8 cellular contexts compared by ENCODE assay signal in the genomic region with DNA sequence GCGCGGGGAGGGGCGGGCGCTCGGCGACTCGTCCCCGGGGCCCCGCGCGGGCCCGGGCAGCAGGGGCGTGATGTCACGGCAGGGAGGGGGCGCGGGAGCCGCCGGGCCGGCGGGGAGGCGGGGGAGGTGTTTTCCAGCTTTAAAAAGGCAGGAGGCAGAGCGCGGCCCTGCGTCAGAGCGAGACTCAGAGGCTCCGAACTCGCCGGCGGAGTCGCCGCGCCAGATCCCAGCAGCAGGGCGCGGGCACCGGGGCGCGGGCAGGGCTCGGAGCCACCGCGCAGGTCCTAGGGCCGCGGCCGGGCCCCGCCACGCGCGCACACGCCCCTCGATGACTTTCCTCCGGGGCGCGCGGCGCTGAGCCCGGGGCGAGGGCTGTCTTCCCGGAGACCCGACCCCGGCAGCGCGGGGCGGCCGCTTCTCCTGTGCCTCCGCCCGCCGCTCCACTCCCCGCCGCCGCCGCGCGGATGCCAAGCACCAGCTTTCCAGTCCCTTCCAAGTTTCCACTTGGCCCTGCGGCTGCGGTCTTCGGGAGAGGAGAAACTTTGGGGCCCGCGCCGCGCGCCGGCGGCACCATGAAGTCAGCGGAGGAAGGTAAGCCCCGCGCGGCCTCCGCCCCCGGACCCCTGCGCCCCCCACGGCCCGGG. TPM values are rescaled to one million over a fixed set of nuclear protein-coding genes. Genes with fewer than 3 reads are reported as not detected.
A peak's percentile ranks its signal among the peaks of the same experiment; 100 is the strongest.
DNase-seq lines count a peak whose midpoint lies in the region; ATAC-seq and TF ChIP-seq lines count a peak whose summit lies in the region.

Gene NFATC1, plus strand, starts transcription at position 170 of the 644 bp plus-strand sequence. Its CDS starts 295 bp downstream, at position 465.

- BruUV-seq in Caco-2 (replicated peaks; lab: Mats Ljungman, UMichigan), result no TSS peak

- H3K27ac ChIP-seq in hepatocyte (peak within 1 kb of the TSS; percentile 67), skeletal muscle tissue (ENCODE audit: low read depth, low read length) (peak within 1 kb of the TSS; percentile 97)

- intact Hi-C loops in Caco-2 (cut with micrococcal nuclease; ENCODE audit: unreplicated experiment), result no loop called here

- H2AFZ ChIP-seq in hepatocyte, result peak within 1 kb of the TSS; percentile 68

- no peak for TF ChIP-seq CTCF in Caco-2 (IDR thresholded peaks at IDR 0.05; ENCODE audit: insufficient read depth in 1 of 2, low read depth in 1 of 2, low read length in 1 of 2, severe bottlenecking in 1 of 2, unreplicated experiment in 1 of 2)
- TF ChIP-seq CTCF in hepatocyte (IDR thresholded peaks at IDR 0.05; ENCODE audit: poor library complexity), result no peak

- H3K27me3 ChIP-seq in Caco-2 (replicated peaks; ENCODE audit: control insufficient read depth, insufficient read depth, low read length) (no peaks in the 10 kb centered on the region), hepatocyte (peaks cover 63% of the 10 kb centered on the region), skeletal muscle tissue (ENCODE audit: control insufficient read depth in 3 of 3, insufficient read depth in 3 of 3, low read length in 3 of 3) (peaks cover 0 to 3% (median 0%) of the 10 kb centered on the region in 3 donors)

- no peaks in the 10 kb centered on the region for H3K36me3 Mint-ChIP-seq in Caco-2 (ENCODE audit: insufficient read depth, unreplicated experiment)

- H3K9me3 ChIP-seq in Caco-2, result no peaks in the 10 kb centered on the region
- H3K9me3 ChIP-seq in hepatocyte (ENCODE audit: low read depth), result no peaks in the 10 kb centered on the region
- no peaks in the 10 kb centered on the region for H3K9me3 ChIP-seq in skeletal muscle tissue (ENCODE audit: control insufficient read depth in 3 of 3, low read length in 3 of 3)

- peak within 1 kb of the TSS; percentile 93 for H3K4me2 ChIP-seq in hepatocyte

- H3K27ac Mint-ChIP-seq in Caco-2 (ENCODE audit: unreplicated experiment), result no peak within 1 kb of the TSS

- H3K9ac ChIP-seq in skeletal muscle tissue (ENCODE audit: low read depth in 1 of 3, low read length in 3 of 3), result peak within 1 kb of the TSS; percentile 57 to 80 (median 79)

- POLR2A ChIA-PET in Caco-2 (lab: Charles Lee), result no interaction called here

- H3K4me1 ChIP-seq in Caco-2 (no peaks in the 10 kb centered on the region), hepatocyte (ENCODE audit: insufficient read depth) (peaks cover 25% of the 10 kb centered on the region), skeletal muscle tissue (ENCODE audit: control insufficient read depth in 3 of 3, insufficient read depth in 3 of 3, low read length in 3 of 3) (peaks cover 18 to 34% (median 20%) of the 10 kb centered on the region in 3 donors)

- peaks cover 8% of the 10 kb centered on the region for H3K27me3 Mint-ChIP-seq in Caco-2 (ENCODE audit: insufficient read depth, unreplicated experiment)

- no peaks in the 10 kb centered on the region for H3K36me3 ChIP-seq in Caco-2 (ENCODE audit: control insufficient read depth, insufficient read depth, low read length)
- H3K36me3 ChIP-seq in hepatocyte (replicated peaks; ENCODE audit: insufficient read depth, low read depth), result no peaks in the 10 kb centered on the region
- H3K36me3 ChIP-seq in skeletal muscle tissue (ENCODE audit: control insufficient read depth in 3 of 3, insufficient read depth in 3 of 3, low read length in 3 of 3), result no peaks in the 10 kb centered on the region

- H4K20me1 ChIP-seq in hepatocyte (ENCODE audit: insufficient read depth, poor library complexity, severe bottlenecking), result no peaks in the 10 kb centered on the region

- 3% methylated on average over 12 of the region's 91 CpGs for WGBS in hepatocyte (ENCODE audit: low lambda C conversion rate, missing lambda C conversion rate)

- no peaks in the 10 kb centered on the region for H3K9me3 Mint-ChIP-seq in Caco-2 (ENCODE audit: unreplicated experiment)

- H3K79me2 ChIP-seq in hepatocyte, result no peaks in the 10 kb centered on the region

- peak; percentile 33 to 40 for DNase-seq in Caco-2
- DNase-seq in T follicular helper cell (ENCODE audit: low read depth), result peak; percentile 81
- DNase-seq in amniotic stem cell (lab: John Stamatoyannopoulos, UW), result peak; percentile 45
- DNase-seq in hepatocyte (ENCODE audit: low spot score), result peak; percentile 86
- no peak for DNase-seq in HPDE6-E6E7 (ENCODE audit: extremely low spot score)
- no peak for DNase-seq in NK-92 (lab: John Stamatoyannopoulos, UW; ENCODE audit: unreplicated experiment)

- CTCF ChIA-PET in Caco-2 (lab: Charles Lee), result no interaction called here

- peak within 1 kb of the TSS; percentile 61 for H3K4me3 Mint-ChIP-seq in Caco-2 (ENCODE audit: unreplicated experiment)

- ATAC-seq in HG03442 (IDR thresholded peaks at IDR 0.05; ENCODE audit: unreplicated experiment), result peak; percentile 17

- H3K4me1 Mint-ChIP-seq in Caco-2 (ENCODE audit: low read depth, unreplicated experiment), result no peaks in the 10 kb centered on the region

- H3K4me3 ChIP-seq in Caco-2 (ENCODE audit: low read depth, low read length), result peak within 1 kb of the TSS; percentile 10
- H3K4me3 ChIP-seq in hepatocyte, result peak within 1 kb of the TSS; percentile 15
- H3K4me3 ChIP-seq in skeletal muscle tissue (ENCODE audit: low read length in 3 of 3), result peak within 1 kb of the TSS; percentile 48 to 81 (median 81)

- H3K9me2 ChIP-seq in hepatocyte (replicated peaks; ENCODE audit: insufficient read depth), result no peaks in the 10 kb centered on the region

RNA-seq across cellular contexts. Expression of gene NFATC1, which starts in this region (rescaled TPM):
- total RNA-seq in Caco-2 (2022) (0.66 and 1.0 TPM in 2 replicates), hepatocyte (0.60 and 4.2 TPM in 2 replicates), skeletal muscle tissue (10.4 TPM)
- polyA plus RNA-seq in hepatocyte, result 11.3 and 14.7 TPM in 2 replicates

Comparison
In these comparisons a context has a peak if more than half of its experiments do, and no peak if none do; other contexts are left out.
1. DNase-seq: peak in Caco-2 (2 of 2), T follicular helper cell (single experiment), amniotic stem cell (single experiment) and hepatocyte (single experiment); none in HPDE6-E6E7 (single experiment) and NK-92 (single experiment).
2. H3K4me3 ChIP-seq: peak in every context shown above with its lines; median percentile 81 in skeletal muscle tissue; 15 in hepatocyte; 10 in Caco-2.